8 cellular contexts compared by ENCODE assay signal in the genomic region with DNA sequence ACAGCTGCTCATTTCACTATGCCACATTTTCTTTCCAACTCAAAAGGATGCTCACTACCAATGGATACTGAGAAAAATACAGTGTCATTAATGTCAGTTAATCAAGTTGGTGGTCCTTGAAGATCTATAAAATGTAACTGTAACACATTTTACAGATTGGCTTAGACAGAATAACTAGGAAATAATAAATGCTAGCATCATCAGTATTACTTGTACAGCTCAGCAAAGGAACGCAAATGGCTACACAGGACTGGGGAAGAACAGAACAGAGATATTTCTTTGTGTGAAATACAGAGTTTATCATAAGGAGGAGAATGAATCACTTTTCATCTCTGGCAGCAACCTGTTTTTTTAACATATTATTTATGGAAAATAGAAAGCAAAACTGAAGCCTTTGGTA. TPM values are rescaled to one million over a fixed set of nuclear protein-coding genes. Genes with fewer than 3 reads are reported as not detected.
DNase-seq lines count a peak whose midpoint lies in the region; ATAC-seq and TF ChIP-seq lines count a peak whose summit lies in the region.

No MANE protein-coding gene starts in this region.

- TF ChIP-seq POLR2A in testis (IDR thresholded peaks at IDR 0.05): no peak

- H3K79me2 ChIP-seq in OCI-LY7 (ENCODE audit: insufficient read depth, low read depth, low read length): no peaks in the 10 kb centered on the region

- no peak for ATAC-seq in HG03108 (IDR thresholded peaks at IDR 0.05; ENCODE audit: unreplicated experiment)

- no peaks in the 10 kb centered on the region for H3K9me2 ChIP-seq in OCI-LY7 (ENCODE audit: insufficient read depth, low read length)

- H3K36me3 Mint-ChIP-seq in T-helper 2 cell treated with Interferon-gamma antibody and Interleukin-4, amounts not matched to agents 5 μg/mL and 100 μg/mL, for 36 hours (ENCODE audit: low read depth): peaks cover 2% of the 10 kb centered on the region

- H3K9me3 ChIP-seq in OCI-LY7 (ENCODE audit: low read length): no peaks in the 10 kb centered on the region
- no peaks in the 10 kb centered on the region for H3K9me3 ChIP-seq in left ventricle myocardium inferior (replicated peaks)
- no peaks in the 10 kb centered on the region for H3K9me3 ChIP-seq in testis

- H3K4me2 ChIP-seq in OCI-LY7 (ENCODE audit: low read length): peak overlapping the region; percentile 15; the same call in 1 of the 2 replicates

- BruUV-seq in OCI-LY7 (replicated peaks; lab: Mats Ljungman, UMichigan): no TSS peak

- no peaks in the 10 kb centered on the region for H3K36me3 ChIP-seq in OCI-LY7 (ENCODE audit: insufficient read depth, low read length)
- no peaks in the 10 kb centered on the region for H3K36me3 ChIP-seq in left ventricle myocardium inferior
- no peaks in the 10 kb centered on the region for H3K36me3 ChIP-seq in testis (ENCODE audit: low read depth, missing control alignments)

- DNase-seq in T-helper 2 cell treated with Interferon-gamma antibody and Interleukin-4, amounts not matched to agents 5 μg/mL and 100 μg/mL, for 36 hours (ENCODE audit: low spot score): no peak
- no peak for DNase-seq in T-helper 2 cell
- no peak for DNase-seq in OCI-LY7 (ENCODE audit: low spot score)
- no peak for DNase-seq in left ventricle myocardium inferior
- no peak for DNase-seq in testis
- DNase-seq in activated CD8-positive, alpha-beta memory T cell treated with anti-CD3 and anti-CD28 coated beads, Interleukin-2, amount 50 U/mL, for 4 hours: no peak
- no peak for DNase-seq in NOMO-1 treated with dmso at 0.1 percent for 144 hours (lab: John Stamatoyannopoulos, UW; ENCODE audit: unreplicated experiment)

- H3K27me3 Mint-ChIP-seq in T-helper 2 cell treated with Interferon-gamma antibody and Interleukin-4, amounts not matched to agents 5 μg/mL and 100 μg/mL, for 36 hours (ENCODE audit: low read depth): peaks cover 13% of the 10 kb centered on the region

- H3K27me3 ChIP-seq in left ventricle myocardium inferior (ENCODE audit: low read depth) (no peaks in the 10 kb centered on the region), testis (no peaks in the 10 kb centered on the region)

- H3K4me1 ChIP-seq in OCI-LY7 (ENCODE audit: insufficient read depth, low read length, poor library complexity, severe bottlenecking) (no peaks in the 10 kb centered on the region), left ventricle myocardium inferior (peaks cover 37% of the 10 kb centered on the region), testis (peaks cover 20% of the 10 kb centered on the region)

- H3K27ac ChIP-seq in OCI-LY7 (ENCODE audit: low read depth, low read length, poor library complexity, severe bottlenecking): no peak overlapping the region
- peak overlapping the region; percentile 94 for H3K27ac ChIP-seq in left ventricle myocardium inferior (replicated peaks)
- H3K27ac ChIP-seq in testis: peak overlapping the region; percentile 87 to 90

- CTCF ChIA-PET in OCI-LY7 (lab: Charles Lee; ENCODE audit: unreplicated experiment): no interaction called here

- H3K4me1 Mint-ChIP-seq in T-helper 2 cell treated with Interferon-gamma antibody and Interleukin-4, amounts not matched to agents 5 μg/mL and 100 μg/mL, for 36 hours (ENCODE audit: low read depth): peaks cover 13% of the 10 kb centered on the region

- peak overlapping the region; percentile 87 for H3K27ac Mint-ChIP-seq in T-helper 2 cell treated with Interferon-gamma antibody and Interleukin-4, amounts not matched to agents 5 μg/mL and 100 μg/mL, for 36 hours

- H3K4me3 ChIP-seq in OCI-LY7 (ENCODE audit: low read depth, low read length, poor library complexity, severe bottlenecking) (no peak overlapping the region), left ventricle myocardium inferior (peak overlapping the region; percentile 58), testis (no peak overlapping the region)

- intact Hi-C loops in OCI-LY7 (cut with micrococcal nuclease; ENCODE audit: unreplicated experiment): no loop called here
- intact Hi-C loops in left ventricle myocardium inferior (cut with micrococcal nuclease): loop anchor here (10.0 kb wide), 1 partner anchor 62 kb away; no protein-coding TSS in a partner anchor
- intact Hi-C loops in testis (cut with DNase I; ENCODE audit: low total_unique reads): no loop called here

- WGBS in testis, 2 donors: 52 to 63% methylated on average over 1 of the region's 1 CpG

- POLR2A ChIA-PET in OCI-LY7 (lab: Charles Lee): interaction anchor here (0.6 to 1.3 kb wide), 4 partner anchors 9 to 778 kb away, joined by 3 to 9 read pairs (median 4); no protein-coding TSS in a partner anchor

- no peaks in the 10 kb centered on the region for H3K9me3 Mint-ChIP-seq in T-helper 2 cell treated with Interferon-gamma antibody and Interleukin-4, amounts not matched to agents 5 μg/mL and 100 μg/mL, for 36 hours

- peak overlapping the region; percentile 85 for H3K4me3 Mint-ChIP-seq in T-helper 2 cell treated with Interferon-gamma antibody and Interleukin-4, amounts not matched to agents 5 μg/mL and 100 μg/mL, for 36 hours

- TF ChIP-seq CTCF in OCI-LY7 (conservative IDR thresholded peaks at IDR 0.05; ENCODE audit: low read length) (no peak), left ventricle myocardium inferior (IDR thresholded peaks at IDR 0.05; ENCODE audit: borderline replicate concordance) (no peak), testis (IDR thresholded peaks at IDR 0.05) (no peak)

- H2AFZ ChIP-seq in OCI-LY7 (ENCODE audit: low read length): 0 out of 2 replicates have a peak overlapping the region, but pooled peaks have one; percentile 23

- H4K20me1 ChIP-seq in OCI-LY7 (ENCODE audit: insufficient read depth, low read length): no peaks in the 10 kb centered on the region

RNA-seq across cellular contexts. Expression of gene QKI, which starts 8.2 kb away (rescaled TPM):
- 54.4 and 55.4 TPM in 2 replicates for total RNA-seq in OCI-LY7 (2014; rRNA removed; shearing (Covaris generic))
- 72.7 and 74.5 TPM in 2 replicates for total RNA-seq in OCI-LY7 (2022)
- 449 TPM for total RNA-seq in left ventricle myocardium inferior
- total RNA-seq in testis: 100 to 1,000 TPM; 315 to 366 TPM
- polyA plus RNA-seq in testis (ENCODE audit: insufficient read depth, low read depth, low replicate concordance): 148 TPM
